In the genomic region with DNA sequence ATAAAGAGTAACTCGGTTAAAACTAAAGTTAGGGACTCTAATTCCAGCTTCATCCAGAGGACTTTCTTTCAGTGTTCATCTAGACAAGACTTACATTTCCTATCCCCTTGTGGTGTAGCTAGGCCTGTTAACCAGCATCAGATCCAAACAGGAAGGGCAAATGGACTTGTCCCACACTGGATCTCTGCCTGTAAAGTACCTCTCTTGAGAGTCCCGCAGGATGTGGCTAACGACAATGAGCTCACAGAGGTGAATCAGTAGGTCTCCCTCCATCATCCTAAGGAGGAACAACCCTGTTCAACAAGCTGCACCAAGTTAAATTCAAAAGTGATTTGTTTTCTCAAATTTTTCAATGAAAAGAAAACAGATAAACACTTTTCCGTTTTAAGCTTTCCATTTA, we compare ENCODE assay signal across 22 cellular contexts.
"Had no signal": no experiment of that assay in that cellular context is flagged by ENCODE, and none has a peak within 500 bp of the region (broad histone marks: within the 10 kb centered on the region; RNA-seq: fewer than 3 reads in every experiment).

No MANE protein-coding gene starts in this region.

- H3K27me3 ChIP-seq: heart right ventricle, left lung, tibial nerve, uterus had no signal

- H3K9me3 Mint-ChIP-seq: activated B cell treated with CpG ODN at 0.5 μM for 24 hours; activated T-cell treated with anti-CD3 and anti-CD28 coated beads, Interleukin-2, amount 50 U/mL, for 24 hours; nephron progenitor cell had no signal

- H3K4me1 ChIP-seq: left lung, tibial nerve, uterus had no signal

- ATAC-seq: activated naive CD8-positive, alpha-beta T cell treated with anti-CD3 and anti-CD28 coated beads, Interleukin-2, amount 50 U/mL, for 24 hours; esophagus mucosa; heart right ventricle; left lung had no signal

- H3K9me3 ChIP-seq: heart right ventricle, left lung, tibial nerve, uterus had no signal

- FAIRE-seq: bronchial epithelial cell had no signal

- H3K36me3 ChIP-seq: heart right ventricle, left lung, tibial nerve, uterus had no signal

- H3K27ac Mint-ChIP-seq: activated B cell treated with CpG ODN at 0.5 μM for 24 hours; activated CD4-positive, alpha-beta memory T cell treated with anti-CD3 and anti-CD28 coated beads, Interleukin-2, amount 10 ng/mL, durations not matched to agents 7 days and 5 days; activated naive CD4-positive, alpha-beta T cell treated with anti-CD3 and anti-CD28 coated beads for 36 hours; activated naive CD8-positive, alpha-beta T cell treated with anti-CD3 and anti-CD28 coated beads, Interleukin-2, amount 50 U/mL, for 24 hours; activated T-cell treated with anti-CD3 and anti-CD28 coated beads, Interleukin-2, amount 50 U/mL, for 24 hours; activated T-helper 2 cell treated with anti-CD3 and anti-CD28 coated beads, Interferon-gamma antibody, Interleukin-2, Interleukin-4, amounts not matched to agents 10 μg/mL and 5 μg/mL and 100 μg/mL, durations not matched to agents 14 hours and 24 hours and 36 hours; dendritic cell treated with granulocyte-macrophage colony-stimulating factor and Interleukin-4, amounts not matched to agents 40 ng/mL and 50 ng/mL, for 4 days; nephron progenitor cell; progenitor cell of endocrine pancreas; stimulated activated naive CD8-positive, alpha-beta T cell treated with anti-CD3 and anti-CD28 coated beads, Interleukin-15, Interleukin-2, amounts not matched to agents 100 ng/mL and 50 ng/mL, for 24 hours had no signal

- H3K27ac ChIP-seq: heart right ventricle, left lung, skin epidermis, tibial nerve, uterus had no signal

- H3K4me1 Mint-ChIP-seq: activated B cell treated with CpG ODN at 0.5 μM for 24 hours; activated CD4-positive, alpha-beta memory T cell treated with anti-CD3 and anti-CD28 coated beads, Interleukin-2, amount 10 ng/mL, durations not matched to agents 7 days and 5 days; activated naive CD8-positive, alpha-beta T cell treated with anti-CD3 and anti-CD28 coated beads, Interleukin-2, amount 50 U/mL, for 24 hours; nephron progenitor cell had no signal

- H3K4me3 Mint-ChIP-seq: activated B cell treated with CpG ODN at 0.5 μM for 24 hours; activated CD4-positive, alpha-beta memory T cell treated with anti-CD3 and anti-CD28 coated beads, Interleukin-2, amount 10 ng/mL, durations not matched to agents 7 days and 5 days; activated naive CD4-positive, alpha-beta T cell treated with anti-CD3 and anti-CD28 coated beads for 36 hours; activated naive CD8-positive, alpha-beta T cell treated with anti-CD3 and anti-CD28 coated beads, Interleukin-2, amount 50 U/mL, for 24 hours; activated T-cell treated with anti-CD3 and anti-CD28 coated beads, Interleukin-2, amount 50 U/mL, for 24 hours; dendritic cell treated with granulocyte-macrophage colony-stimulating factor and Interleukin-4, amounts not matched to agents 40 ng/mL and 50 ng/mL, for 4 days; nephron progenitor cell; stimulated activated naive CD8-positive, alpha-beta T cell treated with anti-CD3 and anti-CD28 coated beads, Interleukin-15, Interleukin-2, amounts not matched to agents 100 ng/mL and 50 ng/mL, for 24 hours had no signal

- H3K27me3 Mint-ChIP-seq: activated B cell treated with CpG ODN at 0.5 μM for 24 hours; activated CD4-positive, alpha-beta memory T cell treated with anti-CD3 and anti-CD28 coated beads, Interleukin-2, amount 10 ng/mL, durations not matched to agents 7 days and 5 days; activated naive CD8-positive, alpha-beta T cell treated with anti-CD3 and anti-CD28 coated beads, Interleukin-2, amount 50 U/mL, for 24 hours; activated T-cell treated with anti-CD3 and anti-CD28 coated beads, Interleukin-2, amount 50 U/mL, for 24 hours; dendritic cell treated with granulocyte-macrophage colony-stimulating factor and Interleukin-4, amounts not matched to agents 40 ng/mL and 50 ng/mL, for 4 days; progenitor cell of endocrine pancreas; stimulated activated naive CD8-positive, alpha-beta T cell treated with anti-CD3 and anti-CD28 coated beads, Interleukin-15, Interleukin-2, amounts not matched to agents 100 ng/mL and 50 ng/mL, for 24 hours had no signal

- H3K4me3 ChIP-seq: heart right ventricle, left lung, skin epidermis, tibial nerve, uterus had no signal

- DNase-seq: activated B cell treated with CpG ODN at 0.5 μM for 24 hours; activated CD4-positive, alpha-beta memory T cell treated with anti-CD3 and anti-CD28 coated beads, Interleukin-2, amount 10 ng/mL, durations not matched to agents 7 days and 5 days; activated CD4-positive, alpha-beta T cell treated with anti-CD3 and anti-CD28 coated beads for 48 hours; activated naive CD4-positive, alpha-beta T cell treated with anti-CD3 and anti-CD28 coated beads for 36 hours; activated naive CD8-positive, alpha-beta T cell treated with anti-CD3 and anti-CD28 coated beads, Interleukin-2, amount 50 U/mL, for 24 hours; activated T-cell treated with anti-CD3 and anti-CD28 coated beads, Interleukin-2, amount 50 U/mL, for 24 hours; anterior cingulate cortex; effector CD8-positive, alpha-beta T cell; heart right ventricle; left lung; nephron progenitor cell; stimulated activated CD4-positive, alpha-beta T cell treated with anti-CD3 and anti-CD28 coated beads, Interleukin-15, amount 100 ng/mL, for 24 hours; stimulated activated CD4-positive, alpha-beta T cell treated with anti-CD3 and anti-CD28 coated beads, Interleukin-2, amount 100 ng/mL, for 48 hours; uterus had no signal
